ENCODE assay signal across 8 cellular contexts in the genomic region with DNA sequence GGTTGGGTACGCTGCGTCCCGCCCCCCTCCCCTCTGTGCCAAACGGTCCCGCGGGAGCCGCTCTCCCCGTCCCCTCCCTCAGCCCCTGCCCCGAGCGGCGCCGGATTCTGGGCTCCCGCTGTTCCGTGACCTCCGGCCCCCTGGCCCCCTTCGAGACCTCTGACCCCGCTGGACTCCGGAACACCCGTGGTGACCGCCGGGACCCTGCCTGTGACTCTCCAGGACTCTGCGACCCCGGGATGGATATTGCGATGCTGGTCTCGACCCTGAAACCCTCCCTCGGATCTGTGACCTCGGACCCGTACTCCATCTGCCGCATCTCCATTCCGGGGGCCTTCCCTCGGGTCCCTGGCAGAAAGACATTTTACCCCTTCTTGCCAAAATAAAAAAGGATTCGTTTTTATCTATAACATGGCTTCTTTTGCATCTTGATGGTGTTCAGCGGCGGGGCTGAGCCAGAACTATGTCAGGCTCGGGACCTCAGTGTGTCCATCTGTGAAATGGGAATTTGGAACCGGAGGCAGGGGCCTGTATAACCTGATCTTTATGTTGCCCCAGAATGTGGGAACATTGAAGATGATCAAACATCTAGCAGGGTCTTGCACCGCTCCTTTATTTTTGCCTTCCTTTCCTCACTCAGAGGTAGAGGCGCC. TPM values are rescaled to one million over a fixed set of nuclear protein-coding genes. Genes with fewer than 3 reads are reported as not detected.
DNase-seq lines count a peak whose midpoint lies in the region; ATAC-seq and TF ChIP-seq lines count a peak whose summit lies in the region.

No MANE protein-coding gene starts in this region.

- no peak for TF ChIP-seq POLR2A in right lobe of liver (IDR thresholded peaks at IDR 0.05)

- no peak for ATAC-seq in right lobe of liver

- H3K27me3 ChIP-seq in adipocyte (replicated peaks; ENCODE audit: control insufficient read depth, insufficient read depth, low read length), result peaks cover 16% of the 10 kb centered on the region
- H3K27me3 ChIP-seq in right lobe of liver, result no peaks in the 10 kb centered on the region
- H3K27me3 ChIP-seq in thymus (ENCODE audit: control insufficient read depth, insufficient read depth), result peaks cover 29% of the 10 kb centered on the region

- peaks cover 13% of the 10 kb centered on the region for H3K4me1 ChIP-seq in adipocyte (ENCODE audit: control insufficient read depth, insufficient read depth, low read length)
- peaks cover 0 to 11% (median 0%) of the 10 kb centered on the region in 4 donors for H3K4me1 ChIP-seq in right lobe of liver
- H3K4me1 ChIP-seq in thymus (ENCODE audit: control insufficient read depth, insufficient read depth, low read length), result peaks cover 9% of the 10 kb centered on the region

- peak overlapping the region; percentile 84 for H3K27ac Mint-ChIP-seq in activated T-cell treated with anti-CD3 and anti-CD28 coated beads, Interleukin-2, amount 50 U/mL, for 24 hours

- H3K4me3 ChIP-seq in adipocyte (ENCODE audit: low read length) (no peak overlapping the region), right lobe of liver (peak overlapping the region in 2 of 3 donors; percentile 12 to 31), thymus (ENCODE audit: low read length) (peak overlapping the region; percentile 81)

- TF ChIP-seq CTCF in right lobe of liver (IDR thresholded peaks at IDR 0.05), result peak in 1 of 4 donors; percentile 94
- no peak for TF ChIP-seq CTCF in GM13977 (IDR thresholded peaks at IDR 0.05; ENCODE audit: extremely low read depth, insufficient read depth, missing control alignments)

- H3K9me3 ChIP-seq in adipocyte (ENCODE audit: control insufficient read depth, low read length) (no peaks in the 10 kb centered on the region), right lobe of liver (no peaks in the 10 kb centered on the region), thymus (ENCODE audit: control insufficient read depth) (peaks cover 2% of the 10 kb centered on the region)

- H3K9ac ChIP-seq in adipocyte (ENCODE audit: low read length), result peak overlapping the region; percentile 34

- no peak for DNase-seq in activated T-cell treated with anti-CD3 and anti-CD28 coated beads, Interleukin-2, amount 50 U/mL, for 24 hours
- DNase-seq in activated T-cell treated with anti-CD3 and anti-CD28 coated beads for 4 hours (no peak), adipocyte (ENCODE audit: low read depth) (no peak), right lobe of liver (peak in 1 of 3 donors; percentile 33), GM13977 (ENCODE audit: low spot score) (no peak), DMS53 treated with DMSO at 0.1 percent for 48 hours (lab: John Stamatoyannopoulos, UW; ENCODE audit: unreplicated experiment) (no peak), NCI-H446 treated with DMSO at 0.1 percent for 48 hours (lab: John Stamatoyannopoulos, UW) (no peak)

- peak overlapping the region; percentile 84 for H3K4me3 Mint-ChIP-seq in activated T-cell treated with anti-CD3 and anti-CD28 coated beads, Interleukin-2, amount 50 U/mL, for 24 hours

- in situ Hi-C loops in GM13977 (cut with MboI; ENCODE audit: low pct_unique_long_range_greater_than_20kb, low sequenced_read_pairs, unreplicated experiment), result no loop called here

- peaks cover 22% of the 10 kb centered on the region for H3K27me3 Mint-ChIP-seq in activated T-cell treated with anti-CD3 and anti-CD28 coated beads, Interleukin-2, amount 50 U/mL, for 24 hours

- no peaks in the 10 kb centered on the region for H3K36me3 Mint-ChIP-seq in activated T-cell treated with anti-CD3 and anti-CD28 coated beads, Interleukin-2, amount 50 U/mL, for 24 hours (ENCODE audit: low read depth)

- no peaks in the 10 kb centered on the region for H3K9me3 Mint-ChIP-seq in activated T-cell treated with anti-CD3 and anti-CD28 coated beads, Interleukin-2, amount 50 U/mL, for 24 hours

- peaks cover 19% of the 10 kb centered on the region for H3K4me1 Mint-ChIP-seq in activated T-cell treated with anti-CD3 and anti-CD28 coated beads, Interleukin-2, amount 50 U/mL, for 24 hours (ENCODE audit: low read depth)

- WGBS in right lobe of liver (ENCODE audit: insufficient coverage, low coverage, low lambda C conversion rate, missing lambda C conversion rate), result 2% methylated on average over 33 of the region's 38 CpGs
- WGBS in thymus, result 4% methylated on average over 38 of the region's 38 CpGs

- H3K27ac ChIP-seq in right lobe of liver (no peak overlapping the region), thymus (ENCODE audit: low read depth) (no peak overlapping the region)

- intact Hi-C loops in right lobe of liver (cut with DNase I), result loop anchor here in 1 of 2 donors (10.0 kb wide), 1 partner anchor 190 kb away; a partner anchor contains a TSS

- H3K36me3 ChIP-seq in adipocyte (ENCODE audit: control insufficient read depth, insufficient read depth, low read length, severe bottlenecking) (no peaks in the 10 kb centered on the region), right lobe of liver (no peaks in the 10 kb centered on the region), thymus (ENCODE audit: control insufficient read depth, insufficient read depth) (no peaks in the 10 kb centered on the region)

RNA-seq across cellular contexts. Expression of a gene that starts 0.7 kb away (rescaled TPM):
- 10 to 100 TPM in 1 of 6 experiments, 1 to 10 TPM in 5; 5.5 to 11.0 (median 8.7) TPM for total RNA-seq in right lobe of liver
- polyA plus RNA-seq in thymus, result 5.5 TPM

RNA-seq across cellular contexts. Expression of a gene that starts 11.7 kb away (rescaled TPM):
- total RNA-seq in right lobe of liver, result under 1 TPM in 3 of 6 experiments, not detected in 3; 0.10 to 0.16 (median 0.12) TPM
- polyA plus RNA-seq in thymus, result 0.78 TPM

RNA-seq across cellular contexts. Expression of a gene that starts 22.4 kb away (rescaled TPM):
- total RNA-seq in right lobe of liver, result 10 to 100 TPM in 1 of 6 experiments, 1 to 10 TPM in 5; 1.6 to 10.6 (median 5.0) TPM
- 25.6 TPM for polyA plus RNA-seq in thymus

RNA-seq across cellular contexts. Expression of a gene that starts 22.8 kb away (rescaled TPM):
- total RNA-seq in right lobe of liver, result under 1 TPM; 0.18 to 0.74 (median 0.21) TPM
- 0.78 TPM for polyA plus RNA-seq in thymus

RNA-seq across cellular contexts. Expression of a gene that starts 55.7 kb away (rescaled TPM):
- 10 to 100 TPM; 19.9 to 53.6 (median 35.2) TPM for total RNA-seq in right lobe of liver
- 52.2 TPM for polyA plus RNA-seq in thymus
